8 cellular contexts compared by ENCODE assay signal in genomic region chr11:115324569-115325432, GRCh38.
DNase-seq lines count a peak whose midpoint lies in the region; ATAC-seq, FAIRE-seq and TF ChIP-seq lines count a peak whose summit lies in the region.

No MANE protein-coding gene starts in this region.

- no TSS peak for BruUV-seq in MCF 10A (replicated peaks; lab: Mats Ljungman, UMichigan)

- intact Hi-C loops in MCF 10A (cut with micrococcal nuclease) (loop anchor here (1.0 to 5.0 kb wide), 3 partner anchors 152 to 1316 kb away; no protein-coding TSS in a partner anchor), posterior vena cava (cut with DNase I) (loop anchor here (5.0 to 10.0 kb wide), 3 partner anchors 262 to 1370 kb away; no protein-coding TSS in a partner anchor)

- peaks cover 6% of the 10 kb centered on the region for H3K4me1 Mint-ChIP-seq in MCF 10A (ENCODE audit: insufficient read depth, unreplicated experiment)
- H3K4me1 Mint-ChIP-seq in immature natural killer cell, result no peaks in the 10 kb centered on the region
- peaks cover 0 to 1% of the 10 kb centered on the region in 2 donors for H3K4me1 Mint-ChIP-seq in stimulated activated naive B cell treated with anti-CD40 and anti-IgM and Interleukin-4, amounts not matched to agents 10 μg/mL and 1 μg/mL and 100 μg/mL, for 72 hours

- FAIRE-seq in D721Med (lab: Jason Lieb, UNC), result peak; percentile 95

- TF ChIP-seq CTCF in D721Med (IDR thresholded peaks at IDR 0.05; ENCODE audit: insufficient read depth, missing control alignments) (peak; percentile 95), MCF 10A (IDR thresholded peaks at IDR 0.05; ENCODE audit: unreplicated experiment) (peak; percentile 72)

- CTCF ChIA-PET in MCF 10A (lab: Yijun Ruan, JAX), result interaction anchor here (0.6 to 2.5 kb wide), 27 partner anchors 9 to 1511 kb away, joined by 3 to 12 read pairs (median 4); no protein-coding TSS in a partner anchor

- POLR2A ChIA-PET in MCF 10A (lab: Yijun Ruan, JAX), result no interaction called here

- H3K9me3 Mint-ChIP-seq in MCF 10A (ENCODE audit: unreplicated experiment) (no peaks in the 10 kb centered on the region), immature natural killer cell (peaks cover 0 to 4% (median 0%) of the 10 kb centered on the region in 6 donors)
- H3K9me3 Mint-ChIP-seq in stimulated activated naive B cell treated with anti-CD40 and anti-IgM and Interleukin-4, amounts not matched to agents 10 μg/mL and 1 μg/mL and 100 μg/mL, for 72 hours, result no peaks in the 10 kb centered on the region

- H3K27ac Mint-ChIP-seq in MCF 10A (ENCODE audit: low read depth, unreplicated experiment), result no peak overlapping the region
- peak overlapping the region in 1 of 6 donors; percentile 61 for H3K27ac Mint-ChIP-seq in immature natural killer cell
- H3K27ac Mint-ChIP-seq in stimulated activated naive B cell treated with anti-CD40 and anti-IgM and Interleukin-4, amounts not matched to agents 10 μg/mL and 1 μg/mL and 100 μg/mL, for 72 hours, result no peak overlapping the region

- DNase-seq in D721Med (ENCODE audit: insufficient read length, low spot score), result no peak
- DNase-seq in HuH-7.5 (ENCODE audit: low spot score), result peak; percentile 7
- DNase-seq in NOMO-1 (lab: John Stamatoyannopoulos, UW; ENCODE audit: unreplicated experiment in 2 of 2), result peak; percentile 64 to 82
- peak; percentile 68 for DNase-seq in MCF 10A (ENCODE audit: unreplicated experiment)
- DNase-seq in immature natural killer cell, result peak; percentile 15 to 58 (median 32)
- no peak for DNase-seq in stimulated activated naive B cell treated with anti-CD40 and anti-IgM and Interleukin-4, amounts not matched to agents 10 μg/mL and 1 μg/mL and 100 μg/mL, for 72 hours
- DNase-seq in posterior vena cava (ENCODE audit: low spot score), result no peak

- H3K4me3 Mint-ChIP-seq in MCF 10A (ENCODE audit: unreplicated experiment) (no peak overlapping the region), immature natural killer cell (peak overlapping the region in 1 of 5 donors; percentile 44)
- no peak overlapping the region for H3K4me3 Mint-ChIP-seq in stimulated activated naive B cell treated with anti-CD40 and anti-IgM and Interleukin-4, amounts not matched to agents 10 μg/mL and 1 μg/mL and 100 μg/mL, for 72 hours

- H3K27me3 Mint-ChIP-seq in MCF 10A (ENCODE audit: insufficient read depth, unreplicated experiment) (peaks cover 36% of the 10 kb centered on the region), immature natural killer cell (ENCODE audit: low read depth in 3 of 3) (peaks cover 0 to 4% (median 0%) of the 10 kb centered on the region in 3 donors)
- peaks cover 0 to 5% of the 10 kb centered on the region in 2 donors for H3K27me3 Mint-ChIP-seq in stimulated activated naive B cell treated with anti-CD40 and anti-IgM and Interleukin-4, amounts not matched to agents 10 μg/mL and 1 μg/mL and 100 μg/mL, for 72 hours

- H3K36me3 Mint-ChIP-seq in MCF 10A (ENCODE audit: insufficient read depth, unreplicated experiment) (no peaks in the 10 kb centered on the region), immature natural killer cell (no peaks in the 10 kb centered on the region)
- no peaks in the 10 kb centered on the region for H3K36me3 Mint-ChIP-seq in stimulated activated naive B cell treated with anti-CD40 and anti-IgM and Interleukin-4, amounts not matched to agents 10 μg/mL and 1 μg/mL and 100 μg/mL, for 72 hours

- peak; percentile 92 for ATAC-seq in GM19351 (IDR thresholded peaks at IDR 0.05; ENCODE audit: unreplicated experiment)
- ATAC-seq in stimulated activated naive B cell treated with anti-CD40 and anti-IgM and Interleukin-4, amounts not matched to agents 10 μg/mL and 1 μg/mL and 100 μg/mL, for 72 hours (replicated peaks), result peak; percentile 65 to 81

Comparison
In these comparisons a context has a peak if more than half of its experiments do, and no peak if none do; other contexts are left out.
1. DNase-seq: peak in HuH-7.5 (single experiment), NOMO-1 (2 of 2), MCF 10A (single experiment) and immature natural killer cell (3 of 3); none in D721Med (single experiment), stimulated activated naive B cell treated with anti-CD40 and anti-IgM and Interleukin-4, amounts not matched to agents 10 μg/mL and 1 μg/mL and 100 μg/mL, for 72 hours (single experiment) and posterior vena cava (single experiment).